9 cellular contexts compared by ENCODE assay signal in genomic region chr9:6973762-6974161, GRCh38.
DNase-seq lines count a peak whose midpoint lies in the region; ATAC-seq, FAIRE-seq and TF ChIP-seq lines count a peak whose summit lies in the region.
"Had no signal": no experiment of that assay in that cellular context is flagged by ENCODE, and none has a peak within 500 bp of the region (broad histone marks: within the 10 kb centered on the region; RNA-seq: fewer than 3 reads in every experiment).

No MANE protein-coding gene starts in this region.

- no peak for FAIRE-seq in D721Med (lab: Jason Lieb, UNC)
- FAIRE-seq: keratinocyte had no signal

- H3K27ac Mint-ChIP-seq in T-helper 17 cell = peak overlapping the region; percentile 66

- peak; percentile 61 for DNase-seq in GM10266 (ENCODE audit: extremely low spot score)
- no peak for DNase-seq in T-helper 17 cell
- no peak for DNase-seq in SW480 (ENCODE audit: low spot score)
- no peak for DNase-seq in D721Med (ENCODE audit: insufficient read length, low spot score)
- no peak for DNase-seq in NCI-H1105 treated with DMSO at 0.1 percent for 48 hours (lab: John Stamatoyannopoulos, UW)
- no peak for DNase-seq in globus pallidus (ENCODE audit: low spot score)

- H3K4me1 Mint-ChIP-seq in T-helper 17 cell = peaks cover 18% of the 10 kb centered on the region

- TF ChIP-seq CTCF in GM10266 (IDR thresholded peaks at IDR 0.05; ENCODE audit: control insufficient read depth, insufficient read depth, low read depth, missing control alignments) (no peak), D721Med (IDR thresholded peaks at IDR 0.05; ENCODE audit: insufficient read depth, missing control alignments) (no peak)

- no peaks in the 10 kb centered on the region for H3K27me3 Mint-ChIP-seq in T-helper 17 cell

- ATAC-seq in GM19463 (IDR thresholded peaks at IDR 0.05; ENCODE audit: unreplicated experiment) (peak; percentile 98), HG03103 (IDR thresholded peaks at IDR 0.05; ENCODE audit: low read depth, unreplicated experiment) (peak; percentile 99), T-helper 17 cell (no peak)

- no peaks in the 10 kb centered on the region for H3K9me3 ChIP-seq in T-helper 17 cell (ENCODE audit: control insufficient read depth, low read length, poor library complexity, severe bottlenecking)

- H3K36me3 Mint-ChIP-seq in T-helper 17 cell (ENCODE audit: low read depth) = no peaks in the 10 kb centered on the region

- no peak overlapping the region for H3K4me3 Mint-ChIP-seq in T-helper 17 cell
